Comparison of ENCODE assay signal across 8 cellular contexts in genomic region chr5:96808541-96808828, GRCh38. TPM values are rescaled to one million over a fixed set of nuclear protein-coding genes. Genes with fewer than 3 reads are reported as not detected.
DNase-seq lines count a peak whose midpoint lies in the region; ATAC-seq and TF ChIP-seq lines count a peak whose summit lies in the region.

No MANE protein-coding gene starts in this region.

- CTCF ChIA-PET in BJ (lab: Yijun Ruan, JAX) = interaction anchor here (1.0 to 2.2 kb wide), 7 partner anchors 13 to 464 kb away, joined by 3 to 6 read pairs (median 3); no protein-coding TSS in a partner anchor

- no peaks in the 10 kb centered on the region for H3K27me3 Mint-ChIP-seq in dendritic cell treated with granulocyte-macrophage colony-stimulating factor and Interleukin-4, amounts not matched to agents 40 ng/mL and 50 ng/mL, for 4 days
- peaks cover 2% of the 10 kb centered on the region for H3K27me3 Mint-ChIP-seq in nephron (ENCODE audit: low read depth)

- intact Hi-C loops in dendritic cell treated with granulocyte-macrophage colony-stimulating factor and Interleukin-4, amounts not matched to agents 40 ng/mL and 50 ng/mL, for 4 days (cut with micrococcal nuclease) = loop anchor here (1.0 to 2.0 kb wide), 2 partner anchors 68 to 127 kb away; partner anchors contain the start of gene ERAP2

- H3K4me3 ChIP-seq in BJ (ENCODE audit: low read depth, low read length) (peak overlapping the region; percentile 86), MG63 (peak overlapping the region; percentile 84)

- H3K27me3 ChIP-seq in BJ (ENCODE audit: control insufficient read depth, insufficient read depth, low read length) (no peaks in the 10 kb centered on the region), MG63 (no peaks in the 10 kb centered on the region)

- POLR2A ChIA-PET in BJ (lab: Charles Lee) = interaction anchor here (1.0 kb wide), 1 partner anchor 15 kb away, joined by 3 read pairs; no protein-coding TSS in a partner anchor

- peaks cover 42% of the 10 kb centered on the region for H3K4me1 Mint-ChIP-seq in dendritic cell treated with granulocyte-macrophage colony-stimulating factor and Interleukin-4, amounts not matched to agents 40 ng/mL and 50 ng/mL, for 4 days (ENCODE audit: low read depth)
- peaks cover 33% of the 10 kb centered on the region for H3K4me1 Mint-ChIP-seq in nephron

- DNase-seq in BJ (ENCODE audit: low read depth) (no peak), MG63 (no peak)
- DNase-seq in stimulated activated CD4-positive, alpha-beta T cell treated with anti-CD3 and anti-CD28 coated beads, Interleukin-4, amount 100 ng/mL, for 4 hours = no peak

- H3K36me3 ChIP-seq in BJ (ENCODE audit: control insufficient read depth, insufficient read depth, low read length) (no peaks in the 10 kb centered on the region), MG63 (no peaks in the 10 kb centered on the region)

- peak overlapping the region; percentile 100 for H3K27ac Mint-ChIP-seq in dendritic cell treated with granulocyte-macrophage colony-stimulating factor and Interleukin-4, amounts not matched to agents 40 ng/mL and 50 ng/mL, for 4 days
- peak overlapping the region; percentile 99 to 100 (median 99) for H3K27ac Mint-ChIP-seq in nephron

- peak overlapping the region; percentile 99 for H3K4me3 Mint-ChIP-seq in dendritic cell treated with granulocyte-macrophage colony-stimulating factor and Interleukin-4, amounts not matched to agents 40 ng/mL and 50 ng/mL, for 4 days
- peak overlapping the region; percentile 94 to 99 (median 99) for H3K4me3 Mint-ChIP-seq in nephron

- ATAC-seq in HG03045 (IDR thresholded peaks at IDR 0.05; ENCODE audit: unreplicated experiment) (no peak), GM21423 (IDR thresholded peaks at IDR 0.05; ENCODE audit: unreplicated experiment) (no peak), HG03108 (IDR thresholded peaks at IDR 0.05; ENCODE audit: unreplicated experiment) (no peak)

- H3K9me3 Mint-ChIP-seq in dendritic cell treated with granulocyte-macrophage colony-stimulating factor and Interleukin-4, amounts not matched to agents 40 ng/mL and 50 ng/mL, for 4 days = no peaks in the 10 kb centered on the region
- H3K9me3 Mint-ChIP-seq in nephron = no peaks in the 10 kb centered on the region

- H3K9me3 ChIP-seq in MG63 = no peaks in the 10 kb centered on the region

- TF ChIP-seq CTCF in BJ (IDR thresholded peaks at IDR 0.05; ENCODE audit: insufficient read depth, low read depth, low read length) = no peak
- TF ChIP-seq CTCF in nephron (IDR thresholded peaks at IDR 0.05; ENCODE audit: unreplicated experiment in 3 of 3) = no peak

- H3K36me3 Mint-ChIP-seq in dendritic cell treated with granulocyte-macrophage colony-stimulating factor and Interleukin-4, amounts not matched to agents 40 ng/mL and 50 ng/mL, for 4 days (ENCODE audit: low read depth) = peaks cover 13% of the 10 kb centered on the region
- H3K36me3 Mint-ChIP-seq in nephron (ENCODE audit: low read depth) = no peaks in the 10 kb centered on the region

RNA-seq across cellular contexts. Expression of gene ERAP1, which starts 0.7 kb away (rescaled TPM):
- 60.4 and 65.2 TPM in 2 replicates for polyA plus RNA-seq in BJ (2011; rRNA removed)
- 27.7 and 31.1 TPM in 2 replicates for polyA minus RNA-seq in BJ (2011; rRNA and poly(A)+ RNA removed)
- 12.6 and 19.7 TPM in 2 replicates for total RNA-seq in MG63 (2014; rRNA removed; shearing (Covaris generic); ENCODE audit: low replicate concordance)
